34 cellular contexts compared by ENCODE assay signal in the genomic region with DNA sequence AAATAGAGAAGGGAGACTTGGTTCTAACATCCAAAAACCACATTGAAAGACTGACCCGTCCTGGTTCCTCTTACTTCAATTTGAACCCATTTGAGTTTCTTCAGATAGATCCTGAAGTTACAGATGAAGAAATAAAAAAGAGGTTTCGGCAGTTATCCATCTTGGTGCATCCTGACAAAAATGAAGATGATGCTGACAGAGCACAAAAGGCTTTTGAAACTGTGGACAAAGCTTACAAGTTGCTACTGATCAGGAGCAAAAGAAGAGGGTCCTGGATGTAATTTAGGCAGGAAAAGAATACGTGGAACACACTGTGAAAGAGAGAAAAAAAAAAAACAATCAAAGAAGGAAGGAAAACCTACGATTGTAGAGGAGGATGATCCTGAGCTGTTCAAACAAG. TPM values are rescaled to one million over a fixed set of nuclear protein-coding genes. Genes with fewer than 3 reads are reported as not detected.
DNase-seq lines count a peak whose midpoint lies in the region; ATAC-seq and TF ChIP-seq lines count a peak whose summit lies in the region.
"Had no signal": no experiment of that assay in that cellular context is flagged by ENCODE, and none has a peak within 500 bp of the region (broad histone marks: within the 10 kb centered on the region; RNA-seq: fewer than 3 reads in every experiment).

No MANE protein-coding gene starts in this region.

- H3K27ac ChIP-seq in GM23248 (no peak overlapping the region), PC-3 (ENCODE audit: low read length) (no peak overlapping the region), neural progenitor cell (no peak overlapping the region)
- H3K27ac ChIP-seq: left ventricle myocardium inferior, prostate gland, stomach, vagina had no signal

- DNase-seq in activated T-cell treated with anti-CD3 and anti-CD28 coated beads, Interleukin-2, amount 50 U/mL, for 72 hours = no peak
- no peak for DNase-seq in activated T-cell treated with anti-CD3 and anti-CD28 coated beads, Interleukin-2, amount 50 U/mL, for 48 hours
- DNase-seq in GM23248 = no peak
- DNase-seq in PC-3 = no peak
- DNase-seq in neural progenitor cell (ENCODE audit: low spot score) = no peak
- no peak for DNase-seq in kidney glomerular epithelial cell (lab: John Stamatoyannopoulos, UW)
- DNase-seq: ACHN; activated CD4-positive, alpha-beta T cell treated with anti-CD3 and anti-CD28 coated beads for 36 hours; activated gamma-delta T cell treated with Interleukin-2 at 50 U/mL for 16 hours; BE2C; central memory CD4-positive, alpha-beta T cell; cortex of kidney; DMS153; effector memory CD4-positive, alpha-beta T cell; foreskin fibroblast; head of caudate nucleus; KBM-7; left ventricle myocardium inferior; MG63; NCI-H1105 treated with DMSO at 0.1 percent for 48 hours; NCI-H187 treated with DMSO at 0.1 percent for 48 hours; NCI-H524; nucleus accumbens; Right ventricle myocardium superior; stimulated activated CD4-positive, alpha-beta T cell treated with anti-CD3 and anti-CD28 coated beads, Interleukin-12 subunit alpha, Interleukin-12 subunit beta, amount 100 ng/mL, for 4 hours; stimulated activated CD4-positive, alpha-beta T cell treated with anti-CD3 and anti-CD28 coated beads, Interleukin-2, amount 100 ng/mL, for 48 hours; stomach had no signal

- H4K20me1 ChIP-seq in GM23248 (ENCODE audit: insufficient read depth) (no peaks in the 10 kb centered on the region), PC-3 (ENCODE audit: low read length) (no peaks in the 10 kb centered on the region), neural progenitor cell (ENCODE audit: low read depth) (no peaks in the 10 kb centered on the region)

- H3K4me3 ChIP-seq in GM23248 (no peak overlapping the region), PC-3 (ENCODE audit: low read length) (no peak overlapping the region), neural progenitor cell (no peak overlapping the region)
- H3K4me3 ChIP-seq: left ventricle myocardium inferior, MG63, prostate gland, stomach, vagina had no signal

- H3K9me3 Mint-ChIP-seq in activated T-cell treated with anti-CD3 and anti-CD28 coated beads, Interleukin-2, amount 50 U/mL, for 72 hours = no peaks in the 10 kb centered on the region
- H3K9me3 Mint-ChIP-seq in neural progenitor cell = no peaks in the 10 kb centered on the region

- no peaks in the 10 kb centered on the region for H3F3A ChIP-seq in GM23248 (ENCODE audit: insufficient read depth)
- no peaks in the 10 kb centered on the region for H3F3A ChIP-seq in PC-3 (ENCODE audit: low read length, unreplicated experiment)
- H3F3A ChIP-seq in neural progenitor cell (ENCODE audit: low read depth) = no peaks in the 10 kb centered on the region

- no peak for ATAC-seq in activated T-cell treated with anti-CD3 and anti-CD28 coated beads, Interleukin-2, amount 50 U/mL, for 72 hours (replicated peaks in 1 of 2)
- ATAC-seq in PC-3 (no peak), HG02938 (IDR thresholded peaks at IDR 0.05; ENCODE audit: unreplicated experiment) (no peak), HG02610 (IDR thresholded peaks at IDR 0.05; ENCODE audit: unreplicated experiment) (no peak)
- ATAC-seq: activated CD4-positive, alpha-beta T cell treated with anti-CD3 and anti-CD28 coated beads for 36 hours; HCT116; Panc1; sciatic nerve had no signal

- POLR2A ChIA-PET in PC-3 (lab: Charles Lee; ENCODE audit: unreplicated experiment) = interaction anchor here (0.6 kb wide), 2 partner anchors 9 to 240 kb away, joined by 3 to 7 read pairs; no protein-coding TSS in a partner anchor

- in situ Hi-C loops in GM23248 (cut with MboI) = loop anchor here (25.0 kb wide), 1 partner anchor 257 kb away; no protein-coding TSS in a partner anchor

- H3K27me3 ChIP-seq in GM23248 (replicated peaks; ENCODE audit: insufficient read depth) = no peaks in the 10 kb centered on the region
- H3K27me3 ChIP-seq in PC-3 (ENCODE audit: low read length) = no peaks in the 10 kb centered on the region
- no peaks in the 10 kb centered on the region for H3K27me3 ChIP-seq in neural progenitor cell
- H3K27me3 ChIP-seq: BE2C, MG63, stomach, vagina had no signal

- no peaks in the 10 kb centered on the region for H3K36me3 ChIP-seq in GM23248 (ENCODE audit: low read depth)
- H3K36me3 ChIP-seq in PC-3 (ENCODE audit: low read depth, low read length) = no peaks in the 10 kb centered on the region
- H3K36me3 ChIP-seq in neural progenitor cell = no peaks in the 10 kb centered on the region
- H3K36me3 ChIP-seq: left ventricle myocardium inferior, MG63, prostate gland, stomach, vagina had no signal

- H3K27me3 Mint-ChIP-seq in activated T-cell treated with anti-CD3 and anti-CD28 coated beads, Interleukin-2, amount 50 U/mL, for 72 hours (ENCODE audit: low read depth) = no peaks in the 10 kb centered on the region
- peaks cover 3% of the 10 kb centered on the region for H3K27me3 Mint-ChIP-seq in neural progenitor cell (ENCODE audit: insufficient read depth, low read depth)
- H3K27me3 Mint-ChIP-seq: activated CD4-positive, alpha-beta T cell treated with anti-CD3 and anti-CD28 coated beads for 36 hours had no signal

- no peaks in the 10 kb centered on the region for H3K4me1 ChIP-seq in GM23248 (ENCODE audit: insufficient read depth)
- no peaks in the 10 kb centered on the region for H3K4me1 ChIP-seq in PC-3 (ENCODE audit: insufficient read depth, low read length)
- no peaks in the 10 kb centered on the region for H3K4me1 ChIP-seq in neural progenitor cell
- H3K4me1 ChIP-seq: left ventricle myocardium inferior, prostate gland, stomach, vagina had no signal

- no peaks in the 10 kb centered on the region for H3K36me3 Mint-ChIP-seq in activated T-cell treated with anti-CD3 and anti-CD28 coated beads, Interleukin-2, amount 50 U/mL, for 72 hours (ENCODE audit: insufficient read depth in 2 of 2)
- no peaks in the 10 kb centered on the region for H3K36me3 Mint-ChIP-seq in neural progenitor cell

- CTCF ChIA-PET in PC-3 (lab: Charles Lee) = no interaction called here

- peak overlapping the region in 1 of 2 donors; percentile 32 for H3K4me3 Mint-ChIP-seq in activated T-cell treated with anti-CD3 and anti-CD28 coated beads, Interleukin-2, amount 50 U/mL, for 72 hours
- H3K4me3 Mint-ChIP-seq in neural progenitor cell = no peak overlapping the region
- H3K4me3 Mint-ChIP-seq: activated CD4-positive, alpha-beta T cell treated with anti-CD3 and anti-CD28 coated beads for 36 hours had no signal

- no peaks in the 10 kb centered on the region for H3K9me2 ChIP-seq in GM23248 (ENCODE audit: insufficient read depth)
- no peaks in the 10 kb centered on the region for H3K9me2 ChIP-seq in PC-3 (replicated peaks; ENCODE audit: low read length)

- peak overlapping the region; percentile 34 for H2AFZ ChIP-seq in GM23248
- peak overlapping the region; percentile 40 for H2AFZ ChIP-seq in PC-3 (ENCODE audit: low read length)
- H2AFZ ChIP-seq in neural progenitor cell (replicated peaks) = peak overlapping the region; percentile 45

- H3K27ac Mint-ChIP-seq in activated T-cell treated with anti-CD3 and anti-CD28 coated beads, Interleukin-2, amount 50 U/mL, for 72 hours = peak overlapping the region; percentile 9
- H3K27ac Mint-ChIP-seq in neural progenitor cell = no peak overlapping the region
- H3K27ac Mint-ChIP-seq: activated CD4-positive, alpha-beta T cell treated with anti-CD3 and anti-CD28 coated beads for 36 hours had no signal

- WGBS in GM23248 (ENCODE audit: low coverage in 1 of 2, low lambda C conversion rate in 2 of 2, missing lambda C conversion rate in 2 of 2), 2 experiments = 69 to 71% methylated on average over 4 of the region's 4 CpGs

- H3K9ac ChIP-seq in GM23248 (no peak overlapping the region), PC-3 (ENCODE audit: low read length) (no peak overlapping the region), neural progenitor cell (no peak overlapping the region)

- TF ChIP-seq CTCF in PC-3 (conservative IDR thresholded peaks at IDR 0.05; ENCODE audit: low read depth, low read length) = no peak
- no peak for TF ChIP-seq CTCF in neural progenitor cell (IDR thresholded peaks at IDR 0.05)

- H3K79me2 ChIP-seq in GM23248 (ENCODE audit: insufficient read depth) (no peaks in the 10 kb centered on the region), PC-3 (ENCODE audit: low read length) (no peaks in the 10 kb centered on the region), neural progenitor cell (ENCODE audit: low read depth) (no peaks in the 10 kb centered on the region)

- H3K4me2 ChIP-seq in GM23248 (ENCODE audit: unreplicated experiment) (no peak overlapping the region), PC-3 (ENCODE audit: low read length) (no peak overlapping the region), neural progenitor cell (no peak overlapping the region)

- H3K9me3 ChIP-seq in GM23248 (ENCODE audit: low read depth) (no peaks in the 10 kb centered on the region), PC-3 (ENCODE audit: low read length) (no peaks in the 10 kb centered on the region), neural progenitor cell (ENCODE audit: low read depth) (no peaks in the 10 kb centered on the region)
- H3K9me3 ChIP-seq: BE2C, MG63, prostate gland, stomach, vagina had no signal

- no TSS peak for BruUV-seq in PC-3 (replicated peaks; lab: Mats Ljungman, UMichigan)

- intact Hi-C loops in PC-3 (cut with micrococcal nuclease) = loop anchor here (10.0 kb wide), 1 partner anchor 385 kb away; no protein-coding TSS in a partner anchor

- peaks cover 11% of the 10 kb centered on the region for H3K4me1 Mint-ChIP-seq in activated T-cell treated with anti-CD3 and anti-CD28 coated beads, Interleukin-2, amount 50 U/mL, for 72 hours (ENCODE audit: low read depth)
- peaks cover 2% of the 10 kb centered on the region for H3K4me1 Mint-ChIP-seq in neural progenitor cell

RNA-seq across cellular contexts. Expression of a gene that starts 25.4 kb away (rescaled TPM):
- total RNA-seq in activated T-cell treated with anti-CD3 and anti-CD28 coated beads, Interleukin-2, amount 50 U/mL, for 72 hours = 100 to 1,000 TPM; 391 to 596 TPM
- total RNA-seq in GM23248 (2014; rRNA removed; shearing (Covaris generic)) = 46.5 and 60.4 TPM in 2 replicates
- 39.8 and 40.2 TPM in 2 replicates for polyA plus RNA-seq in GM23248 (2016; fragmentation: Nextera tagmentation; extraction: Ambion mirVana)
- total RNA-seq in PC-3 (2014; rRNA removed) (186 and 226 TPM in 2 replicates), neural progenitor cell (ENCODE audit: low replicate concordance) (26.4 and 31.6 TPM in 2 replicates)
